1 cellular context compared by ENCODE assay signal in the genomic region with DNA sequence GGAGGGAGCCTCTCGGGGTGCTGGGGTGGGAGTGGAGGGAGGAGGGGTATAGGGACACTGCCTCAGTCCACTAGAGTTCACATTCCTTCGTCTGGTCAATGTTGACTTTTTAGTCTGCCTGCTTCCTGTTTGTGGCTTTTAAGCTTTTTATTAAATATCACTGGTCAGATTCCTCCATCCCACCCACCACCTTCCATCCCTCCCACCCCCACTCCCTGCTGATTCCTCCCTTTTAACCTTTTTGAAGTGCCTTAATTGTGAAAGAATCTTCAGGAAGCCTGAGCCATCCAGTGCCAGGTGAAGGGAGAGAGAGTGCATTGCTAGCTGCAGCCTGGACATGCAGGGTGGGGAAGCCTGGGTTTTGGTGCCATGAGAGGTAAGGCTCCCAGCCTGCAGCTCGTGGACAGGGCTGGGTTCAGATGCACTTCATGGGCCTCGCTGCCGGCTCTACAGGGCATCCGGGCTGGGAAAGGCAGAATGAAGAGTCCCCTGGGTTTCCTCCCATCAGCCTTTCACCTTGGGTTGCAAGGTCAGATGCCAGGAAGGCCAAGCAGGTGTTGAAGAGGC.
TF ChIP-seq lines count a peak whose summit lies in the region.

No MANE protein-coding gene starts in this region.

TF ChIP-seq in HepG2, 621 proteins besides CTCF, POLR2A, EP300 and RAD21 (continues in another document):
- TF ChIP-seq GATAD2A (CRISPR knock-in tag; IDR thresholded peaks at IDR 0.05), result peak; percentile 80
- TF ChIP-seq HNF4G (IDR thresholded peaks at IDR 0.05; ENCODE audit: borderline replicate concordance, low read depth, low read length), result peak; percentile 47; the same call in 1 of the 2 replicates
- TF ChIP-seq HNF4G (CRISPR knock-in tag; IDR thresholded peaks at IDR 0.05; ENCODE audit: borderline replicate concordance, low read depth), result no peak
- peak; percentile 67; the same call in 1 of the 2 replicates for TF ChIP-seq NCOR1 (IDR thresholded peaks at IDR 0.05; ENCODE audit: borderline replicate concordance, low read length)
- TF ChIP-seq, protein P1, sequence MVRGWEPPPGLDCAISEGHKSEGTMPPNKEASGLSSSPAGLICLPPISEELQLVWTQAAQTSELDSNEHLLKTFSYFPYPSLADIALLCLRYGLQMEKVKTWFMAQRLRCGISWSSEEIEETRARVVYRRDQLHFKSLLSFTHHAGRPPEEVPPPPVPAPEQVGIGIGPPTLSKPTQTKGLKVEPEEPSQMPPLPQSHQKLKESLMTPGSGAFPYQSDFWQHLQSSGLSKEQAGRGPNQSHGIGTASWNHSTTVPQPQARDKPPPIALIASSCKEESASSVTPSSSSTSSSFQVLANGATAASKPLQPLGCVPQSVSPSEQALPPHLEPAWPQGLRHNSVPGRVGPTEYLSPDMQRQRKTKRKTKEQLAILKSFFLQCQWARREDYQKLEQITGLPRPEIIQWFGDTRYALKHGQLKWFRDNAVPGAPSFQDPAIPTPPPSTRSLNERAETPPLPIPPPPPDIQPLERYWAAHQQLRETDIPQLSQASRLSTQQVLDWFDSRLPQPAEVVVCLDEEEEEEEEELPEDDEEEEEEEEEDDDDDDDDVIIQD (CRISPR knock-in tag; IDR thresholded peaks at IDR 0.05; ENCODE audit: low read depth), result peak; percentile 29; the same call in 1 of the 2 replicates
- no peak for TF ChIP-seq MEIS1 (CRISPR knock-in tag; IDR thresholded peaks at IDR 0.05; ENCODE audit: borderline replicate concordance)
- TF ChIP-seq ELF3 (CRISPR knock-in tag; IDR thresholded peaks at IDR 0.05), result peak; percentile 83
- TF ChIP-seq RARA (CRISPR knock-in tag; IDR thresholded peaks at IDR 0.05), result peak; percentile 91
- no peak for TF ChIP-seq ZNF333 (CRISPR knock-in tag; IDR thresholded peaks at IDR 0.05; ENCODE audit: borderline replicate concordance)
- TF ChIP-seq, protein P2, sequence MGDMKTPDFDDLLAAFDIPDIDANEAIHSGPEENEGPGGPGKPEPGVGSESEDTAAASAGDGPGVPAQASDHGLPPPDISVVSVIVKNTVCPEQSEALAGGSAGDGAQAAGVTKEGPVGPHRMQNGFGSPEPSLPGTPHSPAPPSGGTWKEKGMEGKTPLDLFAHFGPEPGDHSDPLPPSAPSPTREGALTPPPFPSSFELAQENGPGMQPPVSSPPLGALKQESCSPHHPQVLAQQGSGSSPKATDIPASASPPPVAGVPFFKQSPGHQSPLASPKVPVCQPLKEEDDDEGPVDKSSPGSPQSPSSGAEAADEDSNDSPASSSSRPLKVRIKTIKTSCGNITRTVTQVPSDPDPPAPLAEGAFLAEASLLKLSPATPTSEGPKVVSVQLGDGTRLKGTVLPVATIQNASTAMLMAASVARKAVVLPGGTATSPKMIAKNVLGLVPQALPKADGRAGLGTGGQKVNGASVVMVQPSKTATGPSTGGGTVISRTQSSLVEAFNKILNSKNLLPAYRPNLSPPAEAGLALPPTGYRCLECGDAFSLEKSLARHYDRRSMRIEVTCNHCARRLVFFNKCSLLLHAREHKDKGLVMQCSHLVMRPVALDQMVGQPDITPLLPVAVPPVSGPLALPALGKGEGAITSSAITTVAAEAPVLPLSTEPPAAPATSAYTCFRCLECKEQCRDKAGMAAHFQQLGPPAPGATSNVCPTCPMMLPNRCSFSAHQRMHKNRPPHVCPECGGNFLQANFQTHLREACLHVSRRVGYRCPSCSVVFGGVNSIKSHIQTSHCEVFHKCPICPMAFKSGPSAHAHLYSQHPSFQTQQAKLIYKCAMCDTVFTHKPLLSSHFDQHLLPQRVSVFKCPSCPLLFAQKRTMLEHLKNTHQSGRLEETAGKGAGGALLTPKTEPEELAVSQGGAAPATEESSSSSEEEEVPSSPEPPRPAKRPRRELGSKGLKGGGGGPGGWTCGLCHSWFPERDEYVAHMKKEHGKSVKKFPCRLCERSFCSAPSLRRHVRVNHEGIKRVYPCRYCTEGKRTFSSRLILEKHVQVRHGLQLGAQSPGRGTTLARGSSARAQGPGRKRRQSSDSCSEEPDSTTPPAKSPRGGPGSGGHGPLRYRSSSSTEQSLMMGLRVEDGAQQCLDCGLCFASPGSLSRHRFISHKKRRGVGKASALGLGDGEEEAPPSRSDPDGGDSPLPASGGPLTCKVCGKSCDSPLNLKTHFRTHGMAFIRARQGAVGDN (CRISPR knock-in tag; IDR thresholded peaks at IDR 0.05), result peak; percentile 63
- TF ChIP-seq ZSCAN9 (CRISPR knock-in tag; IDR thresholded peaks at IDR 0.05; ENCODE audit: borderline replicate concordance), result no peak
- TF ChIP-seq, protein P3, sequence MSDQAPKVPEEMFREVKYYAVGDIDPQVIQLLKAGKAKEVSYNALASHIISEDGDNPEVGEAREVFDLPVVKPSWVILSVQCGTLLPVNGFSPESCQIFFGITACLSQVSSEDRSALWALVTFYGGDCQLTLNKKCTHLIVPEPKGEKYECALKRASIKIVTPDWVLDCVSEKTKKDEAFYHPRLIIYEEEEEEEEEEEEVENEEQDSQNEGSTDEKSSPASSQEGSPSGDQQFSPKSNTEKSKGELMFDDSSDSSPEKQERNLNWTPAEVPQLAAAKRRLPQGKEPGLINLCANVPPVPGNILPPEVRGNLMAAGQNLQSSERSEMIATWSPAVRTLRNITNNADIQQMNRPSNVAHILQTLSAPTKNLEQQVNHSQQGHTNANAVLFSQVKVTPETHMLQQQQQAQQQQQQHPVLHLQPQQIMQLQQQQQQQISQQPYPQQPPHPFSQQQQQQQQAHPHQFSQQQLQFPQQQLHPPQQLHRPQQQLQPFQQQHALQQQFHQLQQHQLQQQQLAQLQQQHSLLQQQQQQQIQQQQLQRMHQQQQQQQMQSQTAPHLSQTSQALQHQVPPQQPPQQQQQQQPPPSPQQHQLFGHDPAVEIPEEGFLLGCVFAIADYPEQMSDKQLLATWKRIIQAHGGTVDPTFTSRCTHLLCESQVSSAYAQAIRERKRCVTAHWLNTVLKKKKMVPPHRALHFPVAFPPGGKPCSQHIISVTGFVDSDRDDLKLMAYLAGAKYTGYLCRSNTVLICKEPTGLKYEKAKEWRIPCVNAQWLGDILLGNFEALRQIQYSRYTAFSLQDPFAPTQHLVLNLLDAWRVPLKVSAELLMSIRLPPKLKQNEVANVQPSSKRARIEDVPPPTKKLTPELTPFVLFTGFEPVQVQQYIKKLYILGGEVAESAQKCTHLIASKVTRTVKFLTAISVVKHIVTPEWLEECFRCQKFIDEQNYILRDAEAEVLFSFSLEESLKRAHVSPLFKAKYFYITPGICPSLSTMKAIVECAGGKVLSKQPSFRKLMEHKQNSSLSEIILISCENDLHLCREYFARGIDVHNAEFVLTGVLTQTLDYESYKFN (CRISPR knock-in tag; conservative IDR thresholded peaks at IDR 0.05), result peak; percentile 86
- TF ChIP-seq, protein P4, sequence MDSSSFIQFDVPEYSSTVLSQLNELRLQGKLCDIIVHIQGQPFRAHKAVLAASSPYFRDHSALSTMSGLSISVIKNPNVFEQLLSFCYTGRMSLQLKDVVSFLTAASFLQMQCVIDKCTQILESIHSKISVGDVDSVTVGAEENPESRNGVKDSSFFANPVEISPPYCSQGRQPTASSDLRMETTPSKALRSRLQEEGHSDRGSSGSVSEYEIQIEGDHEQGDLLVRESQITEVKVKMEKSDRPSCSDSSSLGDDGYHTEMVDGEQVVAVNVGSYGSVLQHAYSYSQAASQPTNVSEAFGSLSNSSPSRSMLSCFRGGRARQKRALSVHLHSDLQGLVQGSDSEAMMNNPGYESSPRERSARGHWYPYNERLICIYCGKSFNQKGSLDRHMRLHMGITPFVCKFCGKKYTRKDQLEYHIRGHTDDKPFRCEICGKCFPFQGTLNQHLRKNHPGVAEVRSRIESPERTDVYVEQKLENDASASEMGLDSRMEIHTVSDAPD (CRISPR knock-in tag; IDR thresholded peaks at IDR 0.05), result 0 out of 2 replicates have a peak, but pooled peaks have one; percentile 35
- 0 out of 2 replicates have a peak, but pooled peaks have one; percentile 35 for TF ChIP-seq SIX4 (CRISPR knock-in tag; IDR thresholded peaks at IDR 0.05)
- no peak for TF ChIP-seq ZNF235 (CRISPR knock-in tag; IDR thresholded peaks at IDR 0.05; ENCODE audit: borderline replicate concordance)
- TF ChIP-seq, protein P5, sequence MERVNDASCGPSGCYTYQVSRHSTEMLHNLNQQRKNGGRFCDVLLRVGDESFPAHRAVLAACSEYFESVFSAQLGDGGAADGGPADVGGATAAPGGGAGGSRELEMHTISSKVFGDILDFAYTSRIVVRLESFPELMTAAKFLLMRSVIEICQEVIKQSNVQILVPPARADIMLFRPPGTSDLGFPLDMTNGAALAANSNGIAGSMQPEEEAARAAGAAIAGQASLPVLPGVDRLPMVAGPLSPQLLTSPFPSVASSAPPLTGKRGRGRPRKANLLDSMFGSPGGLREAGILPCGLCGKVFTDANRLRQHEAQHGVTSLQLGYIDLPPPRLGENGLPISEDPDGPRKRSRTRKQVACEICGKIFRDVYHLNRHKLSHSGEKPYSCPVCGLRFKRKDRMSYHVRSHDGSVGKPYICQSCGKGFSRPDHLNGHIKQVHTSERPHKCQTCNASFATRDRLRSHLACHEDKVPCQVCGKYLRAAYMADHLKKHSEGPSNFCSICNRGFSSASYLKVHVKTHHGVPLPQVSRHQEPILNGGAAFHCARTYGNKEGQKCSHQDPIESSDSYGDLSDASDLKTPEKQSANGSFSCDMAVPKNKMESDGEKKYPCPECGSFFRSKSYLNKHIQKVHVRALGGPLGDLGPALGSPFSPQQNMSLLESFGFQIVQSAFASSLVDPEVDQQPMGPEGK (CRISPR knock-in tag; IDR thresholded peaks at IDR 0.05), result peak; percentile 71
- TF ChIP-seq BCL6 (CRISPR knock-in tag; IDR thresholded peaks at IDR 0.05), result peak; percentile 84
- TF ChIP-seq ISL2 (CRISPR knock-in tag; IDR thresholded peaks at IDR 0.05), result peak; percentile 60; the same call in 1 of the 2 replicates
- peak; percentile 16; the same call in 1 of the 2 replicates for TF ChIP-seq TGIF2 (CRISPR knock-in tag; IDR thresholded peaks at IDR 0.05)
- TF ChIP-seq PITX1 (CRISPR knock-in tag; IDR thresholded peaks at IDR 0.05), result peak; percentile 24; the same call in 1 of the 2 replicates
- no peak for TF ChIP-seq KMT2B (CRISPR knock-in tag; IDR thresholded peaks at IDR 0.05)
- 0 out of 2 replicates have a peak, but pooled peaks have one; percentile 6 for TF ChIP-seq ZNF644 (CRISPR knock-in tag; IDR thresholded peaks at IDR 0.05; ENCODE audit: low read depth)
- peak; percentile 92 for TF ChIP-seq ETV5 (CRISPR knock-in tag; IDR thresholded peaks at IDR 0.05; ENCODE audit: borderline replicate concordance)
- TF ChIP-seq SOX6 (IDR thresholded peaks at IDR 0.05), result no peak
- peak; percentile 32; the same call in 1 of the 2 replicates for TF ChIP-seq SOX6 (CRISPR knock-in tag; IDR thresholded peaks at IDR 0.05)
- TF ChIP-seq MED1 (CRISPR knock-in tag; IDR thresholded peaks at IDR 0.05), result peak; percentile 74
- TF ChIP-seq, protein P6, sequence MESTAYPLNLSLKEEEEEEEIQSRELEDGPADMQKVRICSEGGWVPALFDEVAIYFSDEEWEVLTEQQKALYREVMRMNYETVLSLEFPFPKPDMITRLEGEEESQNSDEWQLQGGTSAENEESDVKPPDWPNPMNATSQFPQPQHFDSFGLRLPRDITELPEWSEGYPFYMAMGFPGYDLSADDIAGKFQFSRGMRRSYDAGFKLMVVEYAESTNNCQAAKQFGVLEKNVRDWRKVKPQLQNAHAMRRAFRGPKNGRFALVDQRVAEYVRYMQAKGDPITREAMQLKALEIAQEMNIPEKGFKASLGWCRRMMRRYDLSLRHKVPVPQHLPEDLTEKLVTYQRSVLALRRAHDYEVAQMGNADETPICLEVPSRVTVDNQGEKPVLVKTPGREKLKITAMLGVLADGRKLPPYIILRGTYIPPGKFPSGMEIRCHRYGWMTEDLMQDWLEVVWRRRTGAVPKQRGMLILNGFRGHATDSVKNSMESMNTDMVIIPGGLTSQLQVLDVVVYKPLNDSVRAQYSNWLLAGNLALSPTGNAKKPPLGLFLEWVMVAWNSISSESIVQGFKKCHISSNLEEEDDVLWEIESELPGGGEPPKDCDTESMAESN (CRISPR knock-in tag; conservative IDR thresholded peaks at IDR 0.05), result 0 out of 2 replicates have a peak, but pooled peaks have one; percentile 21
- TF ChIP-seq AKAP8 (CRISPR knock-in tag; IDR thresholded peaks at IDR 0.05), result 0 out of 2 replicates have a peak, but pooled peaks have one; percentile 30
- TF ChIP-seq TBX2 (CRISPR knock-in tag; IDR thresholded peaks at IDR 0.05; ENCODE audit: borderline replicate concordance), result peak; percentile 65
- TF ChIP-seq, protein P7, sequence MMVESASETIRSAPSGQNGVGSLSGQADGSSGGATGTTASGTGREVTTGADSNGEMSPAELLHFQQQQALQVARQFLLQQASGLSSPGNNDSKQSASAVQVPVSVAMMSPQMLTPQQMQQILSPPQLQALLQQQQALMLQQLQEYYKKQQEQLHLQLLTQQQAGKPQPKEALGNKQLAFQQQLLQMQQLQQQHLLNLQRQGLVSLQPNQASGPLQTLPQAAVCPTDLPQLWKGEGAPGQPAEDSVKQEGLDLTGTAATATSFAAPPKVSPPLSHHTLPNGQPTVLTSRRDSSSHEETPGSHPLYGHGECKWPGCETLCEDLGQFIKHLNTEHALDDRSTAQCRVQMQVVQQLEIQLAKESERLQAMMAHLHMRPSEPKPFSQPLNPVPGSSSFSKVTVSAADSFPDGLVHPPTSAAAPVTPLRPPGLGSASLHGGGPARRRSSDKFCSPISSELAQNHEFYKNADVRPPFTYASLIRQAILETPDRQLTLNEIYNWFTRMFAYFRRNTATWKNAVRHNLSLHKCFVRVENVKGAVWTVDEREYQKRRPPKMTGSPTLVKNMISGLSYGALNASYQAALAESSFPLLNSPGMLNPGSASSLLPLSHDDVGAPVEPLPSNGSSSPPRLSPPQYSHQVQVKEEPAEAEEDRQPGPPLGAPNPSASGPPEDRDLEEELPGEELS (CRISPR knock-in tag; IDR thresholded peaks at IDR 0.05), result peak; percentile 69; the same call in 1 of the 2 replicates
- peak; percentile 43; the same call in 1 of the 2 replicates for TF ChIP-seq NR2F6 (IDR thresholded peaks at IDR 0.05)
- peak; percentile 58; the same call in 1 of the 2 replicates for TF ChIP-seq NR2F6 (CRISPR knock-in tag; IDR thresholded peaks at IDR 0.05)
- no peak for TF ChIP-seq SOX13 (IDR thresholded peaks at IDR 0.05)
- peak in 1 of 2 experiments; percentile 55; a peak in 2 of 4 replicates for TF ChIP-seq SOX13 (CRISPR knock-in tag; conservative IDR thresholded peaks at IDR 0.05 in 1 of 2, IDR thresholded peaks at IDR 0.05 in 1 of 2)
- TF ChIP-seq RFX1 (IDR thresholded peaks at IDR 0.05), result no peak
